ENCODE assay signal across 12 cellular contexts in genomic region chr12:64584173-64584555, GRCh38. TPM values are rescaled to one million over a fixed set of nuclear protein-coding genes. Genes with fewer than 3 reads are reported as not detected.
DNase-seq lines count a peak whose midpoint lies in the region; ATAC-seq and TF ChIP-seq lines count a peak whose summit lies in the region.
"Had no signal": no experiment of that assay in that cellular context is flagged by ENCODE, and none has a peak within 500 bp of the region (broad histone marks: within the 10 kb centered on the region; RNA-seq: fewer than 3 reads in every experiment).

No MANE protein-coding gene starts in this region.

- H3K27ac Mint-ChIP-seq in activated CD8-positive, alpha-beta T cell treated with anti-CD3 and anti-CD28 coated beads for 36 hours = peak overlapping the region; percentile 51

- intact Hi-C loops in right cardiac atrium (cut with DNase I) = no loop called here
- intact Hi-C loops in Right ventricle myocardium superior (cut with DNase I) = no loop called here
- intact Hi-C loops in activated CD8-positive, alpha-beta T cell treated with anti-CD3 and anti-CD28 coated beads for 36 hours (cut with micrococcal nuclease) = no loop called here
- intact Hi-C loops in uterus (cut with DNase I; ENCODE audit: low total_unique reads) = no loop called here

- H3K36me3 Mint-ChIP-seq in activated CD8-positive, alpha-beta T cell treated with anti-CD3 and anti-CD28 coated beads for 36 hours (ENCODE audit: low read depth) = no peaks in the 10 kb centered on the region

- H3K36me3 ChIP-seq in mesodermal cell (ENCODE audit: control insufficient read depth, insufficient read depth, low read length) (no peaks in the 10 kb centered on the region), uterus (no peaks in the 10 kb centered on the region)
- H3K36me3 ChIP-seq: Peyer's patch had no signal

- H3K27me3 Mint-ChIP-seq in activated CD8-positive, alpha-beta T cell treated with anti-CD3 and anti-CD28 coated beads for 36 hours = no peaks in the 10 kb centered on the region

- H3K9me3 Mint-ChIP-seq in activated CD8-positive, alpha-beta T cell treated with anti-CD3 and anti-CD28 coated beads for 36 hours = no peaks in the 10 kb centered on the region

- TF ChIP-seq CTCF in activated CD8-positive, alpha-beta T cell treated with anti-CD3 and anti-CD28 coated beads for 36 hours (IDR thresholded peaks at IDR 0.05) = no peak
- no peak for TF ChIP-seq CTCF in uterus (IDR thresholded peaks at IDR 0.05)

- DNase-seq in right cardiac atrium = no peak
- no peak for DNase-seq in Right ventricle myocardium superior
- no peak for DNase-seq in activated CD8-positive, alpha-beta T cell treated with anti-CD3 and anti-CD28 coated beads for 36 hours
- DNase-seq in uterus = no peak
- DNase-seq: effector CD4-positive, alpha-beta T cell; hippocampal formation; NCI-H1436 treated with DMSO at 0.1 percent for 48 hours had no signal

- H3K27me3 ChIP-seq in right cardiac atrium (ENCODE audit: control insufficient read depth, insufficient read depth) = no peaks in the 10 kb centered on the region
- H3K27me3 ChIP-seq in uterus = no peaks in the 10 kb centered on the region
- H3K27me3 ChIP-seq: Peyer's patch had no signal

- ATAC-seq in right cardiac atrium (no peak), Right ventricle myocardium superior (ENCODE audit: poor library complexity) (no peak), HG03108 (IDR thresholded peaks at IDR 0.05; ENCODE audit: unreplicated experiment) (no peak), HG03432 (IDR thresholded peaks at IDR 0.05; ENCODE audit: unreplicated experiment) (no peak), HG03469 (IDR thresholded peaks at IDR 0.05; ENCODE audit: unreplicated experiment) (no peak)
- ATAC-seq in activated CD8-positive, alpha-beta T cell treated with anti-CD3 and anti-CD28 coated beads for 36 hours = no peak

- no peak overlapping the region for H3K4me3 ChIP-seq in right cardiac atrium (ENCODE audit: low read length)
- H3K4me3 ChIP-seq in mesodermal cell (ENCODE audit: extremely low read depth, insufficient read depth, low read length, poor library complexity, severe bottlenecking) = no peak overlapping the region
- H3K4me3 ChIP-seq in uterus = no peak overlapping the region
- H3K4me3 ChIP-seq: Peyer's patch had no signal

- H3K4me3 Mint-ChIP-seq in activated CD8-positive, alpha-beta T cell treated with anti-CD3 and anti-CD28 coated beads for 36 hours = peak overlapping the region; percentile 30

- H3K4me1 ChIP-seq in right cardiac atrium (ENCODE audit: control insufficient read depth, insufficient read depth, low read length) (peaks cover 9% of the 10 kb centered on the region), mesodermal cell (ENCODE audit: control insufficient read depth, insufficient read depth, low read length, poor library complexity, severe bottlenecking) (no peaks in the 10 kb centered on the region), uterus (peaks cover 0 to 6% of the 10 kb centered on the region in 2 donors)

- peaks cover 20% of the 10 kb centered on the region for H3K4me1 Mint-ChIP-seq in activated CD8-positive, alpha-beta T cell treated with anti-CD3 and anti-CD28 coated beads for 36 hours (ENCODE audit: low read depth)

- H3K9me3 ChIP-seq in right cardiac atrium (ENCODE audit: control insufficient read depth, low read length) = no peaks in the 10 kb centered on the region
- no peaks in the 10 kb centered on the region for H3K9me3 ChIP-seq in mesodermal cell (ENCODE audit: control insufficient read depth, low read length)
- H3K9me3 ChIP-seq in uterus = no peaks in the 10 kb centered on the region
- H3K9me3 ChIP-seq: Peyer's patch had no signal

- H3K27ac ChIP-seq in right cardiac atrium (ENCODE audit: low read length) (peak overlapping the region; percentile 64), mesodermal cell (ENCODE audit: low read depth, low read length, severe bottlenecking) (peak overlapping the region; percentile 33), uterus (peak overlapping the region; percentile 36 to 49)

- CTCF ChIA-PET in activated CD8-positive, alpha-beta T cell treated with anti-CD3 and anti-CD28 coated beads for 36 hours (lab: Charles Lee) = interaction anchor here (1.0 to 1.4 kb wide), 2 partner anchors 35 to 114 kb away, joined by 4 to 7 read pairs; no protein-coding TSS in a partner anchor

- POLR2A ChIA-PET in activated CD8-positive, alpha-beta T cell treated with anti-CD3 and anti-CD28 coated beads for 36 hours (lab: Charles Lee) = interaction anchor here (1.4 kb wide), 1 partner anchor 25 kb away, joined by 5 read pairs; no protein-coding TSS in a partner anchor

- TF ChIP-seq POLR2A in uterus (IDR thresholded peaks at IDR 0.05) = no peak

RNA-seq across cellular contexts. Expression of gene RASSF3, which starts 26.1 kb away (rescaled TPM):
- total RNA-seq in right cardiac atrium = 100 to 1,000 TPM; 111 to 154 (median 122) TPM
- 44.6 TPM for polyA plus RNA-seq in right cardiac atrium
- total RNA-seq in Right ventricle myocardium superior = 117 TPM
- 10 to 100 TPM; 40.4 to 41.6 TPM for total RNA-seq in activated CD8-positive, alpha-beta T cell treated with anti-CD3 and anti-CD28 coated beads for 36 hours
- 21.0 TPM for polyA plus RNA-seq in mesodermal cell (2013, experiment 1 of 2)
- 14.9 TPM for polyA plus RNA-seq in mesodermal cell (2013, experiment 2 of 2)
- 10 to 100 TPM; 17.7 to 64.7 (median 29.2) TPM for total RNA-seq in uterus
